1 cellular context compared by ENCODE assay signal in the genomic region with DNA sequence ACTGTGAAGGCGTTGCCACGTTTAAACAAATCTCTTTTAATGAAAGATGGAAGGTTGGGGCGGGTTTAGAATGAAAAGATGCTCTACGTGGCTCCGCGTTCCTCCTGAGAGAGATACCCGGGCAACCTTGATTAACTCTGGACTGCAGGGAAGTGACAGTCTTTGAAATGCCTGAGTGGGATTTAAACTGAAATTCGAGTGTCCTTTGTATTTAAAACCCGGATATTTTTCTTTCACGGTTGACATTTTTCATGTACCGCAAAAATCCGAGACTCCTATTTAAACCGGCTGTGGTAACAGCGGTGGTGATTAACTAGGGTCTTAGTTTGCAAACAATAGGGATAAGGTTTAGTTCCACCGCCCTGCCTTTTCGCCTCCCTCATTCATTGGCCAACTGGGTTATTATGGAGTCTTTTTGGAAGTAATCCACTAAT.
TF ChIP-seq lines count a peak whose summit lies in the region.

No MANE protein-coding gene starts in this region.

TF ChIP-seq in HepG2, 621 proteins besides CTCF, POLR2A, EP300 and RAD21 (continued from another document):
- TF ChIP-seq ZNF329 (CRISPR knock-in tag; IDR thresholded peaks at IDR 0.05; ENCODE audit: low read depth) (no peak), SNAI1 (CRISPR knock-in tag; IDR thresholded peaks at IDR 0.05; ENCODE audit: borderline replicate concordance) (0 out of 2 replicates have a peak, but pooled peaks have one; percentile 14), NCOA5 (CRISPR knock-in tag; IDR thresholded peaks at IDR 0.05) (0 out of 2 replicates have a peak, but pooled peaks have one; percentile 29), ZNF235 (CRISPR knock-in tag; IDR thresholded peaks at IDR 0.05; ENCODE audit: borderline replicate concordance) (peak; percentile 13; the same call in 1 of the 2 replicates), HNRNPK (IDR thresholded peaks at IDR 0.05; ENCODE audit: low read depth, low read length, poor library complexity, severe bottlenecking) (peak; percentile 5), CBX1 (IDR thresholded peaks at IDR 0.05; ENCODE audit: low read depth) (no peak), SATB2 (CRISPR knock-in tag; IDR thresholded peaks at IDR 0.05) (peak; percentile 39; the same call in 1 of the 2 replicates), NR2F1 (CRISPR knock-in tag; IDR thresholded peaks at IDR 0.05) (no peak), ZSCAN9 (CRISPR knock-in tag; IDR thresholded peaks at IDR 0.05; ENCODE audit: borderline replicate concordance) (0 out of 2 replicates have a peak, but pooled peaks have one; percentile 43), MLLT10 (CRISPR knock-in tag; IDR thresholded peaks at IDR 0.05) (peak; percentile 5; the same call in 1 of the 2 replicates), ZNF782 (CRISPR knock-in tag; IDR thresholded peaks at IDR 0.05; ENCODE audit: borderline replicate concordance) (no peak), MIER3 (CRISPR knock-in tag; IDR thresholded peaks at IDR 0.05; ENCODE audit: borderline replicate concordance) (0 out of 2 replicates have a peak, but pooled peaks have one; percentile 25), ZNF839 (CRISPR knock-in tag; IDR thresholded peaks at IDR 0.05; ENCODE audit: borderline replicate concordance) (no peak), SOX13 (IDR thresholded peaks at IDR 0.05) (no peak), SOX13 (CRISPR knock-in tag; conservative IDR thresholded peaks at IDR 0.05 in 1 of 2, IDR thresholded peaks at IDR 0.05 in 1 of 2) (peak in 1 of 2 experiments; percentile 67; a peak in 2 of 4 replicates), TCF12 (IDR thresholded peaks at IDR 0.05) (no peak), TCF12 (CRISPR knock-in tag; IDR thresholded peaks at IDR 0.05) (0 out of 2 replicates have a peak, but pooled peaks have one; percentile 54)
- TF ChIP-seq, protein P1, sequence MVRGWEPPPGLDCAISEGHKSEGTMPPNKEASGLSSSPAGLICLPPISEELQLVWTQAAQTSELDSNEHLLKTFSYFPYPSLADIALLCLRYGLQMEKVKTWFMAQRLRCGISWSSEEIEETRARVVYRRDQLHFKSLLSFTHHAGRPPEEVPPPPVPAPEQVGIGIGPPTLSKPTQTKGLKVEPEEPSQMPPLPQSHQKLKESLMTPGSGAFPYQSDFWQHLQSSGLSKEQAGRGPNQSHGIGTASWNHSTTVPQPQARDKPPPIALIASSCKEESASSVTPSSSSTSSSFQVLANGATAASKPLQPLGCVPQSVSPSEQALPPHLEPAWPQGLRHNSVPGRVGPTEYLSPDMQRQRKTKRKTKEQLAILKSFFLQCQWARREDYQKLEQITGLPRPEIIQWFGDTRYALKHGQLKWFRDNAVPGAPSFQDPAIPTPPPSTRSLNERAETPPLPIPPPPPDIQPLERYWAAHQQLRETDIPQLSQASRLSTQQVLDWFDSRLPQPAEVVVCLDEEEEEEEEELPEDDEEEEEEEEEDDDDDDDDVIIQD (CRISPR knock-in tag; IDR thresholded peaks at IDR 0.05; ENCODE audit: low read depth) = peak; percentile 60
- TF ChIP-seq, protein P2, sequence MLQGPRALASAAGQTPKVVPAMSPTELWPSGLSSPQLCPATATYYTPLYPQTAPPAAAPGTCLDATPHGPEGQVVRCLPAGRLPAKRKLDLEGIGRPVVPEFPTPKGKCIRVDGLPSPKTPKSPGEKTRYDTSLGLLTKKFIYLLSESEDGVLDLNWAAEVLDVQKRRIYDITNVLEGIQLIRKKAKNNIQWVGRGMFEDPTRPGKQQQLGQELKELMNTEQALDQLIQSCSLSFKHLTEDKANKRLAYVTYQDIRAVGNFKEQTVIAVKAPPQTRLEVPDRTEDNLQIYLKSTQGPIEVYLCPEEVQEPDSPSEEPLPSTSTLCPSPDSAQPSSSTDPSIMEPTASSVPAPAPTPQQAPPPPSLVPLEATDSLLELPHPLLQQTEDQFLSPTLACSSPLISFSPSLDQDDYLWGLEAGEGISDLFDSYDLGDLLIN (CRISPR knock-in tag; IDR thresholded peaks at IDR 0.05; ENCODE audit: borderline replicate concordance) = peak; percentile 35; the same call in 1 of the 2 replicates
- TF ChIP-seq, protein P3, sequence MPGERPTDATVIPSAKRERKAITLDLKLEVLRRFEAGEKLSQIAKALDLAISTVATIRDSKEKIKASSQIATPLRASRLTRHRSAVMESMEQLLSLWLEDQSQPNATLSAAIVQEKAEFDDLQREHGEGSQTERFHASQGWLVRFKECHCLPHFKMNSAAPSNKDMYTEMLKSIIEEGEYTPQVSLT (CRISPR knock-in tag; IDR thresholded peaks at IDR 0.05; ENCODE audit: borderline replicate concordance, low read depth) = 0 out of 2 replicates have a peak, but pooled peaks have one; percentile 31
- TF ChIP-seq, protein P4, sequence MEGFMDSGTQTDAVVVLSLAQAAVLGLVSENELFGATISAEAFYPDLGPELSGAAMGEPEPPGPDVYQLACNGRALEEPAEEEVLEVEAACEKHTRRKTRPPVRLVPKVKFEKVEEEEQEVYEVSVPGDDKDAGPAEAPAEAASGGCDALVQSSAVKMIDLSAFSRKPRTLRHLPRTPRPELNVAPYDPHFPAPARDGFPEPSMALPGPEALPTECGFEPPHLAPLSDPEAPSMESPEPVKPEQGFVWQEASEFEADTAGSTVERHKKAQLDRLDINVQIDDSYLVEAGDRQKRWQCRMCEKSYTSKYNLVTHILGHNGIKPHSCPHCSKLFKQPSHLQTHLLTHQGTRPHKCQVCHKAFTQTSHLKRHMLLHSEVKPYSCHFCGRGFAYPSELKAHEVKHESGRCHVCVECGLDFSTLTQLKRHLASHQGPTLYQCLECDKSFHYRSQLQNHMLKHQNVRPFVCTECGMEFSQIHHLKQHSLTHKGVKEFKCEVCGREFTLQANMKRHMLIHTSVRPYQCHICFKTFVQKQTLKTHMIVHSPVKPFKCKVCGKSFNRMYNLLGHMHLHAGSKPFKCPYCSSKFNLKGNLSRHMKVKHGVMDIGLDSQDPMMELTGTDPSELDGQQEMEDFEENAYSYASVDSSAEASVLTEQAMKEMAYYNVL (CRISPR knock-in tag; IDR thresholded peaks at IDR 0.05; ENCODE audit: borderline replicate concordance) = peak; percentile 0; the same call in 1 of the 2 replicates
- TF ChIP-seq, protein P5, sequence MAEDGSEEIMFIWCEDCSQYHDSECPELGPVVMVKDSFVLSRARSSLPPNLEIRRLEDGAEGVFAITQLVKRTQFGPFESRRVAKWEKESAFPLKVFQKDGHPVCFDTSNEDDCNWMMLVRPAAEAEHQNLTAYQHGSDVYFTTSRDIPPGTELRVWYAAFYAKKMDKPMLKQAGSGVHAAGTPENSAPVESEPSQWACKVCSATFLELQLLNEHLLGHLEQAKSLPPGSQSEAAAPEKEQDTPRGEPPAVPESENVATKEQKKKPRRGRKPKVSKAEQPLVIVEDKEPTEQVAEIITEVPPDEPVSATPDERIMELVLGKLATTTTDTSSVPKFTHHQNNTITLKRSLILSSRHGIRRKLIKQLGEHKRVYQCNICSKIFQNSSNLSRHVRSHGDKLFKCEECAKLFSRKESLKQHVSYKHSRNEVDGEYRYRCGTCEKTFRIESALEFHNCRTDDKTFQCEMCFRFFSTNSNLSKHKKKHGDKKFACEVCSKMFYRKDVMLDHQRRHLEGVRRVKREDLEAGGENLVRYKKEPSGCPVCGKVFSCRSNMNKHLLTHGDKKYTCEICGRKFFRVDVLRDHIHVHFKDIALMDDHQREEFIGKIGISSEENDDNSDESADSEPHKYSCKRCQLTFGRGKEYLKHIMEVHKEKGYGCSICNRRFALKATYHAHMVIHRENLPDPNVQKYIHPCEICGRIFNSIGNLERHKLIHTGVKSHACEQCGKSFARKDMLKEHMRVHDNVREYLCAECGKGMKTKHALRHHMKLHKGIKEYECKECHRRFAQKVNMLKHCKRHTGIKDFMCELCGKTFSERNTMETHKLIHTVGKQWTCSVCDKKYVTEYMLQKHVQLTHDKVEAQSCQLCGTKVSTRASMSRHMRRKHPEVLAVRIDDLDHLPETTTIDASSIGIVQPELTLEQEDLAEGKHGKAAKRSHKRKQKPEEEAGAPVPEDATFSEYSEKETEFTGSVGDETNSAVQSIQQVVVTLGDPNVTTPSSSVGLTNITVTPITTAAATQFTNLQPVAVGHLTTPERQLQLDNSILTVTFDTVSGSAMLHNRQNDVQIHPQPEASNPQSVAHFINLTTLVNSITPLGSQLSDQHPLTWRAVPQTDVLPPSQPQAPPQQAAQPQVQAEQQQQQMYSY (CRISPR knock-in tag; IDR thresholded peaks at IDR 0.05) = 0 out of 2 replicates have a peak, but pooled peaks have one; percentile 25
- TF ChIP-seq, protein P6, sequence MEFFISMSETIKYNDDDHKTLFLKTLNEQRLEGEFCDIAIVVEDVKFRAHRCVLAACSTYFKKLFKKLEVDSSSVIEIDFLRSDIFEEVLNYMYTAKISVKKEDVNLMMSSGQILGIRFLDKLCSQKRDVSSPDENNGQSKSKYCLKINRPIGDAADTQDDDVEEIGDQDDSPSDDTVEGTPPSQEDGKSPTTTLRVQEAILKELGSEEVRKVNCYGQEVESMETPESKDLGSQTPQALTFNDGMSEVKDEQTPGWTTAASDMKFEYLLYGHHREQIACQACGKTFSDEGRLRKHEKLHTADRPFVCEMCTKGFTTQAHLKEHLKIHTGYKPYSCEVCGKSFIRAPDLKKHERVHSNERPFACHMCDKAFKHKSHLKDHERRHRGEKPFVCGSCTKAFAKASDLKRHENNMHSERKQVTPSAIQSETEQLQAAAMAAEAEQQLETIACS (CRISPR knock-in tag; IDR thresholded peaks at IDR 0.05) = no peak
- TF ChIP-seq, protein P7, sequence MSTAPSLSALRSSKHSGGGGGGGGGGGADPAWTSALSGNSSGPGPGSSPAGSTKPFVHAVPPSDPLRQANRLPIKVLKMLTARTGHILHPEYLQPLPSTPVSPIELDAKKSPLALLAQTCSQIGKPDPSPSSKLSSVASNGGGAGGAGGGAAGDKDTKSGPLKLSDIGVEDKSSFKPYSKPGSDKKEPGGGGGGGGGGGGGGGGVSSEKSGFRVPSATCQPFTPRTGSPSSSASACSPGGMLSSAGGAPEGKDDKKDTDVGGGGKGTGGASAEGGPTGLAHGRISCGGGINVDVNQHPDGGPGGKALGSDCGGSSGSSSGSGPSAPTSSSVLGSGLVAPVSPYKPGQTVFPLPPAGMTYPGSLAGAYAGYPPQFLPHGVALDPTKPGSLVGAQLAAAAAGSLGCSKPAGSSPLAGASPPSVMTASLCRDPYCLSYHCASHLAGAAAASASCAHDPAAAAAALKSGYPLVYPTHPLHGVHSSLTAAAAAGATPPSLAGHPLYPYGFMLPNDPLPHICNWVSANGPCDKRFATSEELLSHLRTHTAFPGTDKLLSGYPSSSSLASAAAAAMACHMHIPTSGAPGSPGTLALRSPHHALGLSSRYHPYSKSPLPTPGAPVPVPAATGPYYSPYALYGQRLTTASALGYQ (CRISPR knock-in tag; IDR thresholded peaks at IDR 0.05) = 0 out of 2 replicates have a peak, but pooled peaks have one; percentile 2
